ENCODE assay signal across 14 cellular contexts in genomic region chr1:15765495-15766194, GRCh38. TPM values are rescaled to one million over a fixed set of nuclear protein-coding genes. Genes with fewer than 3 reads are reported as not detected.
DNase-seq lines count a peak whose midpoint lies in the region; ATAC-seq, FAIRE-seq and TF ChIP-seq lines count a peak whose summit lies in the region.
"Had no signal": no experiment of that assay in that cellular context is flagged by ENCODE, and none has a peak within 500 bp of the region (broad histone marks: within the 10 kb centered on the region; RNA-seq: fewer than 3 reads in every experiment).

No MANE protein-coding gene starts in this region.

- H3K27me3 ChIP-seq in SK-N-SH (ENCODE audit: insufficient read depth) (no peaks in the 10 kb centered on the region), body of pancreas (no peaks in the 10 kb centered on the region), keratinocyte (ENCODE audit: control insufficient read depth, extremely low read depth, insufficient read depth, low read length) (no peaks in the 10 kb centered on the region), aorta (ENCODE audit: control insufficient read depth in 1 of 2, insufficient read depth in 2 of 2, low read length in 1 of 2) (no peaks in the 10 kb centered on the region), small intestine (ENCODE audit: control insufficient read depth in 2 of 2, insufficient read depth in 2 of 2, low read length in 2 of 2) (no peaks in the 10 kb centered on the region)
- H3K27me3 ChIP-seq: SJCRH30 had no signal

- DNase-seq in SK-N-SH (no peak), body of pancreas (peak in 3 of 4 donors; percentile 33 to 66 (median 60)), keratinocyte (ENCODE audit: low read depth, low spot score) (peak; percentile 92), aorta (peak in 1 of 2 donors; percentile 82), sciatic nerve (ENCODE audit: low spot score) (no peak), small intestine (no peak), NCI-H748 treated with DMSO at 0.1 percent for 48 hours (lab: John Stamatoyannopoulos, UW) (no peak)
- DNase-seq: 8988T; activated naive CD8-positive, alpha-beta T cell treated with anti-CD3 and anti-CD28 coated beads, Interleukin-2, amount 10 ng/mL, durations not matched to agents 7 days and 5 days; left cardiac atrium; NCI-H146; posterior cingulate gyrus; SJCRH30 had no signal

- WGBS in SK-N-SH (ENCODE audit: low lambda C conversion rate), result 80% methylated on average over 14 of the region's 20 CpGs
- WGBS in body of pancreas, 2 donors, result 54 to 64% methylated on average over 15 to 17 of the region's 20 CpGs
- 22 to 25% methylated on average over 20 of the region's 20 CpGs for WGBS in aorta, 2 donors
- WGBS in small intestine, 3 donors, result 78 to 88% (median 80%) methylated on average over 20 of the region's 20 CpGs

- ATAC-seq in SK-N-SH treated with all-trans-retinoic acid at 6 μM for 48 hours (peak; percentile 61), body of pancreas (peak; percentile 11), aorta (ENCODE audit: low FRiP score) (peak; percentile 22), sciatic nerve (no peak)
- ATAC-seq: left cardiac atrium had no signal

- TF ChIP-seq CTCF in SK-N-SH (IDR thresholded peaks at IDR 0.05), result no peak
- no peak for TF ChIP-seq CTCF in body of pancreas (IDR thresholded peaks at IDR 0.05)
- no peak for TF ChIP-seq CTCF in keratinocyte (optimal IDR thresholded peaks at IDR 0.05 in 1 of 3, IDR thresholded peaks at IDR 0.05 in 1 of 3, conservative IDR thresholded peaks at IDR 0.05 in 1 of 3; ENCODE audit: extremely low read depth in 1 of 3, insufficient read depth in 2 of 3, low read length in 3 of 3)

- H3K79me2 ChIP-seq in SK-N-SH (ENCODE audit: insufficient read depth), result peaks cover 62% of the 10 kb centered on the region
- H3K79me2 ChIP-seq in keratinocyte (ENCODE audit: control insufficient read depth, insufficient read depth, low read length), result peaks cover 66% of the 10 kb centered on the region

- peaks cover 18% of the 10 kb centered on the region for H3F3A ChIP-seq in SK-N-SH (replicated peaks; ENCODE audit: insufficient read depth)

- intact Hi-C loops in body of pancreas (cut with DNase I) (no loop called here), aorta (cut with DNase I) (no loop called here), sciatic nerve (cut with DNase I) (no loop called here)

- peak; percentile 99 for FAIRE-seq in keratinocyte (lab: Jason Lieb, UNC)
- no peak for FAIRE-seq in small intestine (lab: Jason Lieb, UNC)

- CTCF ChIA-PET in SK-N-SH (lab: Yijun Ruan, JAX), result interaction anchor here (0.6 to 4.5 kb wide), 4 partner anchors 24 to 243 kb away, joined by 3 to 17 read pairs (median 6); no protein-coding TSS in a partner anchor

- H3K9me1 ChIP-seq in keratinocyte (ENCODE audit: control insufficient read depth, extremely low read depth, insufficient read depth, low read length), result no peaks in the 10 kb centered on the region

- H3K9ac ChIP-seq in SK-N-SH (no peak overlapping the region), keratinocyte (ENCODE audit: control insufficient read depth, extremely low read depth, insufficient read depth, low read length) (peak overlapping the region; percentile 70)

- peaks cover 29% of the 10 kb centered on the region in 2 experiments for H3K36me3 ChIP-seq in SK-N-SH (replicated peaks in 1 of 2; ENCODE audit: control insufficient read depth in 1 of 2, insufficient read depth in 2 of 2, low read length in 1 of 2)
- peaks cover 0 to 3% of the 10 kb centered on the region in 2 donors for H3K36me3 ChIP-seq in body of pancreas (replicated peaks in 1 of 2; ENCODE audit: insufficient read depth in 1 of 2, low read depth in 2 of 2)
- peaks cover 23 to 47% of the 10 kb centered on the region in 2 experiments for H3K36me3 ChIP-seq in keratinocyte (ENCODE audit: control insufficient read depth in 2 of 2, extremely low read depth in 1 of 2, insufficient read depth in 2 of 2, low read length in 2 of 2)
- peaks cover 2 to 16% of the 10 kb centered on the region in 2 donors for H3K36me3 ChIP-seq in aorta (ENCODE audit: control insufficient read depth in 1 of 2, insufficient read depth in 2 of 2, low read length in 1 of 2)
- peaks cover 7 to 21% of the 10 kb centered on the region in 2 donors for H3K36me3 ChIP-seq in small intestine (ENCODE audit: control insufficient read depth in 2 of 2, insufficient read depth in 2 of 2, low read length in 2 of 2)
- H3K36me3 ChIP-seq: SJCRH30 had no signal

- H2AFZ ChIP-seq in SK-N-SH (ENCODE audit: low read depth) (no peak overlapping the region), keratinocyte (ENCODE audit: control insufficient read depth, low read length) (peak overlapping the region; percentile 22)

- no peak overlapping the region for H3K4me3 ChIP-seq in SK-N-SH (ENCODE audit: low read depth in 2 of 2, low read length in 1 of 2)
- no peak overlapping the region for H3K4me3 ChIP-seq in body of pancreas
- peak overlapping the region; percentile 35 to 54 (median 41) for H3K4me3 ChIP-seq in keratinocyte (ENCODE audit: control insufficient read depth in 2 of 3, extremely low read depth in 1 of 3, insufficient read depth in 2 of 3, low read depth in 1 of 3, low read length in 3 of 3)
- no peak overlapping the region for H3K4me3 ChIP-seq in aorta (ENCODE audit: low read length in 2 of 2)
- no peak overlapping the region for H3K4me3 ChIP-seq in small intestine (ENCODE audit: low read depth in 1 of 2, low read length in 2 of 2)
- H3K4me3 ChIP-seq: SJCRH30 had no signal

- no peak for TF ChIP-seq POLR2A in body of pancreas (IDR thresholded peaks at IDR 0.05)

- peak overlapping the region in 1 of 2 experiments; percentile 46; a peak in 2 of 4 replicates for H3K27ac ChIP-seq in SK-N-SH (ENCODE audit: low read depth in 2 of 2, low read length in 1 of 2)
- H3K27ac ChIP-seq in body of pancreas, result peak overlapping the region; percentile 77 to 90 (median 87)
- H3K27ac ChIP-seq in keratinocyte (ENCODE audit: control insufficient read depth, insufficient read depth, low read length), result peak overlapping the region; percentile 92
- H3K27ac ChIP-seq in aorta (ENCODE audit: low read depth in 1 of 2, low read length in 2 of 2), result peak overlapping the region; percentile 20 to 77
- H3K27ac ChIP-seq in small intestine (ENCODE audit: low read depth in 1 of 2, low read length in 1 of 2), result no peak overlapping the region
- H3K27ac ChIP-seq: SJCRH30 had no signal

- no peak for TF ChIP-seq RAD21 in SK-N-SH (IDR thresholded peaks at IDR 0.05; ENCODE audit: low read length)

- no peaks in the 10 kb centered on the region for H3K9me3 ChIP-seq in SK-N-SH
- no peaks in the 10 kb centered on the region for H3K9me3 ChIP-seq in body of pancreas
- no peaks in the 10 kb centered on the region for H3K9me3 ChIP-seq in keratinocyte (ENCODE audit: control insufficient read depth, low read depth, low read length)
- H3K9me3 ChIP-seq in aorta (ENCODE audit: control insufficient read depth, low read length), result no peaks in the 10 kb centered on the region
- no peaks in the 10 kb centered on the region for H3K9me3 ChIP-seq in small intestine (ENCODE audit: control insufficient read depth, low read depth)
- H3K9me3 ChIP-seq: SJCRH30 had no signal

- no peaks in the 10 kb centered on the region for H3K9me2 ChIP-seq in SK-N-SH

- H3K4me2 ChIP-seq in SK-N-SH (no peak overlapping the region), keratinocyte (ENCODE audit: control insufficient read depth, extremely low read depth, insufficient read depth, low read depth, low read length) (peak overlapping the region; percentile 89)

- H4K20me1 ChIP-seq in SK-N-SH (ENCODE audit: insufficient read depth) (peaks cover 34% of the 10 kb centered on the region), keratinocyte (ENCODE audit: control insufficient read depth, extremely low read depth, insufficient read depth, low read length) (no peaks in the 10 kb centered on the region)

- H3K4me1 ChIP-seq in SK-N-SH (ENCODE audit: control insufficient read depth in 1 of 2, insufficient read depth in 2 of 2, low read depth in 1 of 2, low read length in 1 of 2), result peaks cover 10 to 16% of the 10 kb centered on the region in 2 experiments; a peak in 3 of 4 replicates
- peaks cover 30% of the 10 kb centered on the region for H3K4me1 ChIP-seq in body of pancreas
- peaks cover 35% of the 10 kb centered on the region for H3K4me1 ChIP-seq in keratinocyte (ENCODE audit: control insufficient read depth, extremely low read depth, insufficient read depth, low read length)
- no peaks in the 10 kb centered on the region for H3K4me1 ChIP-seq in aorta (ENCODE audit: control insufficient read depth in 1 of 2, insufficient read depth in 2 of 2, low read length in 2 of 2)
- H3K4me1 ChIP-seq in small intestine (ENCODE audit: control insufficient read depth in 2 of 2, insufficient read depth in 1 of 2, low read depth in 1 of 2, low read length in 1 of 2), result peaks cover 4 to 5% of the 10 kb centered on the region in 2 donors

- dilution Hi-C loops in keratinocyte (cut with MboI; ENCODE audit: extremely low pct_ligation_motif_present, low sequenced_read_pairs), result no loop called here

- POLR2A ChIA-PET in SK-N-SH (lab: Yijun Ruan, JAX), result interaction anchor here (0.6 kb wide), 1 partner anchor 34 kb away, joined by 5 read pairs; no protein-coding TSS in a partner anchor

- no peak for TF ChIP-seq EP300 in SK-N-SH (IDR thresholded peaks at IDR 0.05; ENCODE audit: borderline replicate concordance in 1 of 2, low read depth in 1 of 2, low read length in 1 of 2)

RNA-seq across cellular contexts. Expression of gene FBLIM1, which starts 7.0 kb away (rescaled TPM):
- polyA plus RNA-seq in SK-N-SH (2012; rRNA removed) (89.8 and 93.8 TPM in 2 replicates), keratinocyte (144 to 223 TPM (median 185 TPM) in 3 replicates), aorta (100 to 1,000 TPM; 192 to 584 TPM), small intestine (100 to 1,000 TPM in 2 of 3 donors, 10 to 100 TPM in 1; 76.2 to 371 (median 218) TPM)
- polyA plus RNA-seq in SK-N-SH (2012; cell fraction: cytosol; rRNA removed), result 46.9 and 61.8 TPM in 2 replicates
- polyA plus RNA-seq in SK-N-SH (2012; cell fraction: nucleus; rRNA removed), result 155 and 177 TPM in 2 replicates
- total RNA-seq in body of pancreas (10 to 100 TPM; 42.5 to 46.2 TPM), aorta (100 to 1,000 TPM; 418 to 507 TPM), sciatic nerve (29.0 TPM)
- polyA plus RNA-seq in keratinocyte (2011; ENCODE audit: low read depth), result 23.5 TPM
- polyA plus RNA-seq in keratinocyte (2011; cell fraction: cytosol; rRNA removed), result 117 and 227 TPM in 2 replicates
- polyA plus RNA-seq in keratinocyte (2011; cell fraction: nucleus; rRNA removed), result 304 and 450 TPM in 2 replicates
- 121 and 176 TPM in 2 replicates for polyA plus RNA-seq in keratinocyte (2012; ENCODE audit: low replicate concordance)
- 87.9 to 246 TPM (median 131 TPM) in 3 replicates for polyA minus RNA-seq in keratinocyte
- 300 TPM for polyA minus RNA-seq in keratinocyte (2011; cell fraction: cytosol; rRNA and poly(A)+ RNA removed)
- polyA minus RNA-seq in keratinocyte (2011; cell fraction: nucleus; rRNA and poly(A)+ RNA removed), result 125 and 154 TPM in 2 replicates

RNA-seq across cellular contexts. Expression of gene TMEM82, which starts 23.3 kb away (rescaled TPM):
- polyA plus RNA-seq in SK-N-SH (2012; rRNA removed) (not detected in 2 replicates), keratinocyte (not detected in 3 replicates), aorta (1 to 10 TPM in 1 of 2 donors, not detected in 1; 5.8 TPM), small intestine (10 to 100 TPM; 27.0 to 61.3 (median 45.9) TPM)
- polyA plus RNA-seq in SK-N-SH (2012; cell fraction: cytosol; rRNA removed), result not detected in 2 replicates
- not detected in 2 replicates for polyA plus RNA-seq in SK-N-SH (2012; cell fraction: nucleus; rRNA removed)
- total RNA-seq in body of pancreas (not detected), aorta (not detected), sciatic nerve (not detected)
- not detected for polyA plus RNA-seq in keratinocyte (2011; ENCODE audit: low read depth)
- polyA plus RNA-seq in keratinocyte (2011; cell fraction: cytosol; rRNA removed), result not detected in 2 replicates
- not detected in 2 replicates for polyA plus RNA-seq in keratinocyte (2011; cell fraction: nucleus; rRNA removed)
- not detected in 2 replicates for polyA plus RNA-seq in keratinocyte (2012; ENCODE audit: low replicate concordance)
- not detected in 3 replicates for polyA minus RNA-seq in keratinocyte
- polyA minus RNA-seq in keratinocyte (2011; cell fraction: cytosol; rRNA and poly(A)+ RNA removed), result not detected
- not detected in 2 replicates for polyA minus RNA-seq in keratinocyte (2011; cell fraction: nucleus; rRNA and poly(A)+ RNA removed)
- total RNA-seq: activated naive CD8-positive, alpha-beta T cell treated with anti-CD3 and anti-CD28 coated beads, Interleukin-2, amount 10 ng/mL, durations not matched to agents 7 days and 5 days; left cardiac atrium; SJCRH30 had no signal

RNA-seq across cellular contexts. Expression of gene SLC25A34, which starts 29.6 kb away (rescaled TPM):
- polyA plus RNA-seq in SK-N-SH (2012; rRNA removed) (1.2 and 1.4 TPM in 2 replicates), keratinocyte (0.28 to 0.80 TPM (median 0.46 TPM) in 3 replicates), aorta (1 to 10 TPM; 5.6 to 9.8 TPM), small intestine (10 to 100 TPM; 10.4 to 51.2 (median 39.2) TPM)
- polyA plus RNA-seq in SK-N-SH (2012; cell fraction: cytosol; rRNA removed), result 0.31 and 0.38 TPM in 2 replicates
- 6.3 and 6.5 TPM in 2 replicates for polyA plus RNA-seq in SK-N-SH (2012; cell fraction: nucleus; rRNA removed)
- total RNA-seq in body of pancreas (1 to 10 TPM; 5.7 to 6.9 TPM), aorta (1 to 10 TPM; 2.5 to 4.3 TPM), sciatic nerve (1.6 TPM)
- polyA plus RNA-seq in keratinocyte (2011; ENCODE audit: low read depth), result 0.42 TPM
- polyA plus RNA-seq in keratinocyte (2011; cell fraction: cytosol; rRNA removed), result 0.04 and 0.16 TPM in 2 replicates
- 2.4 and 3.6 TPM in 2 replicates for polyA plus RNA-seq in keratinocyte (2011; cell fraction: nucleus; rRNA removed)
- 0.23 and 0.82 TPM in 2 replicates for polyA plus RNA-seq in keratinocyte (2012; ENCODE audit: low replicate concordance)
- 0.10 to 0.77 TPM (median 0.26 TPM) in 3 replicates for polyA minus RNA-seq in keratinocyte
- not detected for polyA minus RNA-seq in keratinocyte (2011; cell fraction: cytosol; rRNA and poly(A)+ RNA removed)
- polyA minus RNA-seq in keratinocyte (2011; cell fraction: nucleus; rRNA and poly(A)+ RNA removed), result 1.3 and 1.4 TPM in 2 replicates

RNA-seq across cellular contexts. Expression of gene UQCRHL, which starts 41.8 kb away (rescaled TPM):
- polyA plus RNA-seq in SK-N-SH (2012; rRNA removed) (2.8 and 4.1 TPM in 2 replicates), keratinocyte (2.6 to 14.0 TPM (median 4.6 TPM) in 3 replicates), aorta (1 to 10 TPM; 1.3 to 4.6 TPM), small intestine (1 to 10 TPM; 2.7 to 4.7 (median 3.8) TPM)
- polyA plus RNA-seq in SK-N-SH (2012; cell fraction: cytosol; rRNA removed), result 4.1 and 9.7 TPM in 2 replicates
- 1.8 and 2.6 TPM in 2 replicates for polyA plus RNA-seq in SK-N-SH (2012; cell fraction: nucleus; rRNA removed)
- total RNA-seq in body of pancreas (1 to 10 TPM in 1 of 2 donors, under 1 TPM in 1; 0.66 to 1.0 TPM), aorta (1 to 10 TPM; 1.2 to 1.3 TPM), sciatic nerve (1.5 TPM)
- polyA plus RNA-seq in keratinocyte (2011; ENCODE audit: low read depth), result 2.5 TPM
- 6.8 and 8.4 TPM in 2 replicates for polyA plus RNA-seq in keratinocyte (2011; cell fraction: cytosol; rRNA removed)
- polyA plus RNA-seq in keratinocyte (2011; cell fraction: nucleus; rRNA removed), result 2.1 TPM in 2 replicates
- 2.6 and 4.3 TPM in 2 replicates for polyA plus RNA-seq in keratinocyte (2012; ENCODE audit: low replicate concordance)
- 0.23 to 0.77 TPM in 2 of 3 replicates, not detected in the other for polyA minus RNA-seq in keratinocyte
- 8.2 TPM for polyA minus RNA-seq in keratinocyte (2011; cell fraction: cytosol; rRNA and poly(A)+ RNA removed)
- 0.21 TPM in 1 of 2 replicates, not detected in the other for polyA minus RNA-seq in keratinocyte (2011; cell fraction: nucleus; rRNA and poly(A)+ RNA removed)

Comparison
In these comparisons a context has a peak if more than half of its experiments do, and no peak if none do; other contexts are left out.
1. DNase-seq: peak in body of pancreas (3 of 4) and keratinocyte (single experiment); none in SK-N-SH (single experiment), sciatic nerve (single experiment), small intestine (single experiment) and NCI-H748 treated with DMSO at 0.1 percent for 48 hours (single experiment).
2. H3K27ac ChIP-seq: peak in body of pancreas (4 of 4), keratinocyte (single experiment) and aorta (2 of 2); none in small intestine (0 of 2).
3. H3K4me3 ChIP-seq: peak in keratinocyte (3 of 3); none in SK-N-SH (0 of 2), body of pancreas (0 of 2), aorta (0 of 2) and small intestine (0 of 2).
4. RNA of gene TMEM82, which starts 23.3 kb away (polyA plus RNA-seq): 27.0 to 61.3 TPM in small intestine; 5.8 TPM in aorta, not detected in SK-N-SH and not detected in keratinocyte; every median in the first group is over 4 times any median in the second.